Comparison of ENCODE assay signal across 1 cellular context in genomic region chr1:44602675-44603610, GRCh38.
TF ChIP-seq lines count a peak whose summit lies in the region.

No MANE protein-coding gene starts in this region.

TF ChIP-seq in GM23338, 12 proteins besides CTCF, POLR2A, EP300 and RAD21:
- no peak for TF ChIP-seq ZNF462 (CRISPR knock-in tag; IDR thresholded peaks at IDR 0.05)
- TF ChIP-seq NANOG (IDR thresholded peaks at IDR 0.05; ENCODE audit: borderline replicate concordance): no peak
- TF ChIP-seq ZNF114 (CRISPR knock-in tag; IDR thresholded peaks at IDR 0.05): no peak
- no peak for TF ChIP-seq ZNF331 (CRISPR knock-in tag; IDR thresholded peaks at IDR 0.05; ENCODE audit: low read depth)
- no peak for TF ChIP-seq REST (IDR thresholded peaks at IDR 0.05; ENCODE audit: unreplicated experiment)
- no peak for TF ChIP-seq EZH2phosphoT487 (IDR thresholded peaks at IDR 0.05; ENCODE audit: unreplicated experiment)
- no peak for TF ChIP-seq POLR2AphosphoS5 (IDR thresholded peaks at IDR 0.05; ENCODE audit: low read depth)
- TF ChIP-seq CREB1 (CRISPR knock-in tag; IDR thresholded peaks at IDR 0.05; ENCODE audit: low read depth): no peak
- TF ChIP-seq ETS1 (IDR thresholded peaks at IDR 0.05): no peak
- no peak for TF ChIP-seq EZH2 (IDR thresholded peaks at IDR 0.05; ENCODE audit: low read depth, unreplicated experiment)
- no peak for TF ChIP-seq STAT1 (IDR thresholded peaks at IDR 0.05; ENCODE audit: unreplicated experiment)
- no peak for TF ChIP-seq JUNB (IDR thresholded peaks at IDR 0.05; ENCODE audit: unreplicated experiment)
